In the genomic region with DNA sequence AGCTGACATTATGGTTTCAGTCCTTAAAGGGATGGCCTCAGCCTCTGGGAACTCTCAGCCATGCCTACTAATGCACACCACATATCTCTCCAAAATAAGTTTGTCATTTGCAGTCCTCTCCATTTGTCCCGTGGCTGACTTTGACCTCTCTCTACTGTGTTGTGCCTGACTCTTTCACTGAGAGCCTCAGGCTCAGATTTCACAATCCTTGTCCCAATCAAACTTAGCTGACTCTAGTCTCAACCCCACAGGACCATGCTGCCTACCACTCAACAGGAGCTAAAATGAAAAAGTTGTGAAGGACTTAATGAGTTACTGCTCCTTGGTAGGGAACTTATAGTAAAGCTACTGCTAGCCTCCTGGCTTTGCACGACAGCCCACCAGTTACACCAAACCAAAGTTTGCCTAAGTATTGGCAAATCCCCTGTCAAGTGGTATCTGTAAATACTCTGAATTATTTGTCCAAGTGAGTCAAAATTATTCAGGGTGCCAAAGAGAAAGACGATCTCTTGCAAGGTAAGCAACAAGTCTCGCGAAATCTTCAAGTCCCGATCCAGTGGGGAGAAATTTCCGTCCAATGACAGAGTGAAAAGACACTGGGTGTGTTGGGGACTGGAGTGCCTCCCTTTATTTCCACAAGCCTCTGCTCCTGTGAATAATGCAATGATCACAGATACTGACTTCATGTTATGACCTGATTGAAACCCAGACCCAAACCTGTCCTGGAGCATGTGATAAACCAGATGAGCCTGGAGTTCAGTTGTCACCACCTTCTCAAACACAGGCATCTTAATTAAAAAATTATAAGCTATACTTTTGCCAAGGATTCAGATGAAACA, we compare ENCODE assay signal across 20 cellular contexts.
"Had no signal": no experiment of that assay in that cellular context is flagged by ENCODE, and none has a peak within 500 bp of the region (broad histone marks: within the 10 kb centered on the region; RNA-seq: fewer than 3 reads in every experiment).

No MANE protein-coding gene starts in this region.

- ATAC-seq: activated naive CD4-positive, alpha-beta T cell treated with anti-CD3 and anti-CD28 coated beads, Interleukin-2, amount 50 U/mL, for 72 hours; heart right ventricle; left ventricle myocardium superior; mucosa of descending colon; sciatic nerve had no signal

- H3K9me3 ChIP-seq: adrenal gland, ascending aorta, heart right ventricle, mucosa of descending colon had no signal

- H2AFZ ChIP-seq: parathyroid adenoma had no signal

- H3K27me3 ChIP-seq: adrenal gland, ascending aorta, brain microvascular endothelial cell had no signal

- H3K27ac ChIP-seq: adrenal gland, ascending aorta, brain microvascular endothelial cell, heart right ventricle, parathyroid adenoma, SK-N-MC, WERI-Rb-1 had no signal

- H3K4me3 ChIP-seq: adrenal gland, ascending aorta, heart right ventricle, mucosa of descending colon, SK-N-MC had no signal

- H3K4me1 ChIP-seq: adrenal gland, ascending aorta, heart right ventricle, parathyroid adenoma had no signal

- H3K79me2 ChIP-seq: parathyroid adenoma had no signal

- DNase-seq: activated CD4-positive, CD25-positive, alpha-beta regulatory T cell treated with anti-CD3 and anti-CD28 coated beads, Interleukin-2, amount 50 U/mL, for 72 hours; activated gamma-delta T cell treated with Interleukin-2 at 50 U/mL for 16 hours; activated T-cell treated with anti-CD3 and anti-CD28 coated beads, Interleukin-2, amount 50 U/mL, for 1 hour; adrenal gland; brain microvascular endothelial cell; effector memory CD4-positive, alpha-beta T cell; heart right ventricle; left ventricle myocardium superior; mesendoderm; mucosa of descending colon; nucleus accumbens; stimulated activated CD4-positive, alpha-beta T cell treated with anti-CD3 and anti-CD28 coated beads, Interleukin-2, amount 100 ng/mL, for 48 hours; stimulated activated naive CD4-positive, alpha-beta T cell; T-helper 2 cell; WERI-Rb-1 had no signal

- H3K9ac ChIP-seq: parathyroid adenoma had no signal

- H3K36me3 ChIP-seq: adrenal gland, ascending aorta, brain microvascular endothelial cell, heart right ventricle, WERI-Rb-1 had no signal
